In genomic region chr9:136860529-136860928, GRCh38 we compare ENCODE assay signal across 19 cellular contexts. TPM values are rescaled to one million over a fixed set of nuclear protein-coding genes. Genes with fewer than 3 reads are reported as not detected.
DNase-seq lines count a peak whose midpoint lies in the region; ATAC-seq and TF ChIP-seq lines count a peak whose summit lies in the region.
"Had no signal": no experiment of that assay in that cellular context is flagged by ENCODE, and none has a peak within 500 bp of the region (broad histone marks: within the 10 kb centered on the region; RNA-seq: fewer than 3 reads in every experiment).

No MANE protein-coding gene starts in this region.

- H3K27ac ChIP-seq in right atrium auricular region (no peak overlapping the region), right lobe of liver (peak overlapping the region in 1 of 3 donors; percentile 9)
- H3K27ac ChIP-seq: suprapubic skin had no signal

- peak overlapping the region; percentile 70 for H3K27ac Mint-ChIP-seq in activated T-helper 1 cell treated with anti-CD3 and anti-CD28 coated beads, Interleukin-12 subunit alpha, Interleukin-12 subunit beta, Interleukin-2, Interleukin-4 antibody, amounts not matched to agents 30 ng/mL and 10 ng/mL and 1 ng/mL, durations not matched to agents 14 hours and 24 hours and 36 hours
- H3K27ac Mint-ChIP-seq in stimulated activated naive B cell treated with anti-CD40 and anti-IgM and Interleukin-4, amounts not matched to agents 10 μg/mL and 1 μg/mL and 100 μg/mL, for 72 hours = peak overlapping the region; percentile 25
- H3K27ac Mint-ChIP-seq: activated CD4-positive, alpha-beta T cell treated with anti-CD3 and anti-CD28 coated beads for 36 hours; CD4-positive, alpha-beta T cell; memory B cell; natural killer cell had no signal

- peaks cover 16% of the 10 kb centered on the region for H3K36me3 Mint-ChIP-seq in activated T-helper 1 cell treated with anti-CD3 and anti-CD28 coated beads, Interleukin-12 subunit alpha, Interleukin-12 subunit beta, Interleukin-2, Interleukin-4 antibody, amounts not matched to agents 30 ng/mL and 10 ng/mL and 1 ng/mL, durations not matched to agents 14 hours and 24 hours and 36 hours (ENCODE audit: low read depth)
- peaks cover 5 to 14% of the 10 kb centered on the region in 2 donors for H3K36me3 Mint-ChIP-seq in stimulated activated naive B cell treated with anti-CD40 and anti-IgM and Interleukin-4, amounts not matched to agents 10 μg/mL and 1 μg/mL and 100 μg/mL, for 72 hours
- H3K36me3 Mint-ChIP-seq: natural killer cell had no signal

- TF ChIP-seq POLR2A in right lobe of liver (IDR thresholded peaks at IDR 0.05) = no peak
- TF ChIP-seq POLR2A in erythroblast (IDR thresholded peaks at IDR 0.05; ENCODE audit: low read length) = no peak

- no peaks in the 10 kb centered on the region for H3K9me3 Mint-ChIP-seq in activated T-helper 1 cell treated with anti-CD3 and anti-CD28 coated beads, Interleukin-12 subunit alpha, Interleukin-12 subunit beta, Interleukin-2, Interleukin-4 antibody, amounts not matched to agents 30 ng/mL and 10 ng/mL and 1 ng/mL, durations not matched to agents 14 hours and 24 hours and 36 hours
- H3K9me3 Mint-ChIP-seq in stimulated activated naive B cell treated with anti-CD40 and anti-IgM and Interleukin-4, amounts not matched to agents 10 μg/mL and 1 μg/mL and 100 μg/mL, for 72 hours = no peaks in the 10 kb centered on the region
- H3K9me3 Mint-ChIP-seq: CD4-positive, alpha-beta T cell; memory B cell; natural killer cell had no signal

- no peaks in the 10 kb centered on the region for H3K27me3 Mint-ChIP-seq in activated T-helper 1 cell treated with anti-CD3 and anti-CD28 coated beads, Interleukin-12 subunit alpha, Interleukin-12 subunit beta, Interleukin-2, Interleukin-4 antibody, amounts not matched to agents 30 ng/mL and 10 ng/mL and 1 ng/mL, durations not matched to agents 14 hours and 24 hours and 36 hours (ENCODE audit: insufficient read depth)
- H3K27me3 Mint-ChIP-seq in stimulated activated naive B cell treated with anti-CD40 and anti-IgM and Interleukin-4, amounts not matched to agents 10 μg/mL and 1 μg/mL and 100 μg/mL, for 72 hours = no peaks in the 10 kb centered on the region
- H3K27me3 Mint-ChIP-seq: activated CD4-positive, alpha-beta T cell treated with anti-CD3 and anti-CD28 coated beads for 36 hours; CD4-positive, alpha-beta T cell; memory B cell had no signal

- TF ChIP-seq CTCF in right atrium auricular region (IDR thresholded peaks at IDR 0.05) (no peak), right lobe of liver (IDR thresholded peaks at IDR 0.05) (no peak)

- H3K4me1 Mint-ChIP-seq in activated T-helper 1 cell treated with anti-CD3 and anti-CD28 coated beads, Interleukin-12 subunit alpha, Interleukin-12 subunit beta, Interleukin-2, Interleukin-4 antibody, amounts not matched to agents 30 ng/mL and 10 ng/mL and 1 ng/mL, durations not matched to agents 14 hours and 24 hours and 36 hours (ENCODE audit: low read depth) = peaks cover 10% of the 10 kb centered on the region
- H3K4me1 Mint-ChIP-seq in stimulated activated naive B cell treated with anti-CD40 and anti-IgM and Interleukin-4, amounts not matched to agents 10 μg/mL and 1 μg/mL and 100 μg/mL, for 72 hours = peaks cover 7 to 27% of the 10 kb centered on the region in 2 donors

- H3K36me3 ChIP-seq in right atrium auricular region = peaks cover 35% of the 10 kb centered on the region
- peaks cover 3 to 28% (median 15%) of the 10 kb centered on the region in 4 donors for H3K36me3 ChIP-seq in right lobe of liver

- peak; percentile 25 for DNase-seq in Right ventricle myocardium superior
- no peak for DNase-seq in right atrium auricular region (ENCODE audit: low spot score)
- no peak for DNase-seq in activated T-helper 1 cell treated with anti-CD3 and anti-CD28 coated beads, Interleukin-12 subunit alpha, Interleukin-12 subunit beta, Interleukin-2, Interleukin-4 antibody, amounts not matched to agents 30 ng/mL and 10 ng/mL and 1 ng/mL, durations not matched to agents 14 hours and 24 hours and 36 hours (ENCODE audit: low spot score)
- peak; percentile 15 to 51 (median 49) for DNase-seq in right lobe of liver
- no peak for DNase-seq in stimulated activated naive B cell treated with anti-CD40 and anti-IgM and Interleukin-4, amounts not matched to agents 10 μg/mL and 1 μg/mL and 100 μg/mL, for 72 hours
- no peak for DNase-seq in erythroblast (lab: John Stamatoyannopoulos, UW)
- no peak for DNase-seq in anterior cingulate cortex (lab: John Stamatoyannopoulos, UW)
- DNase-seq: activated CD4-positive, alpha-beta T cell treated with anti-CD3 and anti-CD28 coated beads for 36 hours; MM.1S; natural killer cell; NCI-H1694 treated with DMSO at 0.1 percent for 48 hours; NCI-H226; T1000 had no signal

- no peaks in the 10 kb centered on the region for H3K27me3 ChIP-seq in right atrium auricular region
- H3K27me3 ChIP-seq in right lobe of liver = no peaks in the 10 kb centered on the region
- H3K27me3 ChIP-seq: ascending aorta, suprapubic skin had no signal

- H3K4me3 Mint-ChIP-seq in activated T-helper 1 cell treated with anti-CD3 and anti-CD28 coated beads, Interleukin-12 subunit alpha, Interleukin-12 subunit beta, Interleukin-2, Interleukin-4 antibody, amounts not matched to agents 30 ng/mL and 10 ng/mL and 1 ng/mL, durations not matched to agents 14 hours and 24 hours and 36 hours = no peak overlapping the region
- H3K4me3 Mint-ChIP-seq in stimulated activated naive B cell treated with anti-CD40 and anti-IgM and Interleukin-4, amounts not matched to agents 10 μg/mL and 1 μg/mL and 100 μg/mL, for 72 hours = no peak overlapping the region
- H3K4me3 Mint-ChIP-seq: activated CD4-positive, alpha-beta T cell treated with anti-CD3 and anti-CD28 coated beads for 36 hours; CD4-positive, alpha-beta T cell; memory B cell; natural killer cell had no signal

- WGBS in right lobe of liver (ENCODE audit: insufficient coverage, low coverage, low lambda C conversion rate, missing lambda C conversion rate) = 60% methylated on average over 1 of the region's 9 CpGs

- ATAC-seq in Right ventricle myocardium superior (ENCODE audit: poor library complexity) (no peak), right lobe of liver (no peak), HG03439 (IDR thresholded peaks at IDR 0.05; ENCODE audit: unreplicated experiment) (no peak)
- ATAC-seq in stimulated activated naive B cell treated with anti-CD40 and anti-IgM and Interleukin-4, amounts not matched to agents 10 μg/mL and 1 μg/mL and 100 μg/mL, for 72 hours (replicated peaks) = no peak
- ATAC-seq: activated CD4-positive, alpha-beta T cell treated with anti-CD3 and anti-CD28 coated beads for 36 hours; natural killer cell had no signal

- intact Hi-C loops in Right ventricle myocardium superior (cut with DNase I) = no loop called here
- intact Hi-C loops in activated T-helper 1 cell treated with anti-CD3 and anti-CD28 coated beads, Interleukin-12 subunit alpha, Interleukin-12 subunit beta, Interleukin-2, Interleukin-4 antibody, amounts not matched to agents 30 ng/mL and 10 ng/mL and 1 ng/mL, durations not matched to agents 14 hours and 24 hours and 36 hours (cut with micrococcal nuclease) = no loop called here
- intact Hi-C loops in right lobe of liver (cut with DNase I) = no loop called here

- H3K4me1 ChIP-seq in right atrium auricular region = peaks cover 0 to 30% of the 10 kb centered on the region in 2 donors
- H3K4me1 ChIP-seq in right lobe of liver = peaks cover 0 to 45% (median 26%) of the 10 kb centered on the region in 4 donors

- H3K4me3 ChIP-seq in right atrium auricular region (no peak overlapping the region), right lobe of liver (no peak overlapping the region)
- H3K4me3 ChIP-seq: ascending aorta, prostate gland, suprapubic skin had no signal

- H3K9me3 ChIP-seq in right atrium auricular region (no peaks in the 10 kb centered on the region), right lobe of liver (no peaks in the 10 kb centered on the region)
- H3K9me3 ChIP-seq: ascending aorta, prostate gland, suprapubic skin had no signal

RNA-seq across cellular contexts. Expression of gene EDF1, which starts 5.6 kb away (rescaled TPM):
- total RNA-seq in Right ventricle myocardium superior = 325 TPM
- 100 to 1,000 TPM; 329 to 428 TPM for total RNA-seq in right atrium auricular region
- 410 and 418 TPM in 2 replicates for total RNA-seq in activated T-helper 1 cell treated with anti-CD3 and anti-CD28 coated beads, Interleukin-12 subunit alpha, Interleukin-12 subunit beta, Interleukin-2, Interleukin-4 antibody, amounts not matched to agents 30 ng/mL and 10 ng/mL and 1 ng/mL, durations not matched to agents 14 hours and 24 hours and 36 hours
- total RNA-seq in right lobe of liver = 100 to 1,000 TPM; 216 to 486 (median 227) TPM

RNA-seq across cellular contexts. Expression of gene MAMDC4, which starts 8.4 kb away (rescaled TPM):
- 13.2 TPM for total RNA-seq in Right ventricle myocardium superior
- 1 to 10 TPM; 1.7 to 2.0 TPM for total RNA-seq in right atrium auricular region
- 18.2 and 23.6 TPM in 2 replicates for total RNA-seq in activated T-helper 1 cell treated with anti-CD3 and anti-CD28 coated beads, Interleukin-12 subunit alpha, Interleukin-12 subunit beta, Interleukin-2, Interleukin-4 antibody, amounts not matched to agents 30 ng/mL and 10 ng/mL and 1 ng/mL, durations not matched to agents 14 hours and 24 hours and 36 hours
- total RNA-seq in right lobe of liver = 10 to 100 TPM in 4 of 6 experiments, 1 to 10 TPM in 2; 5.7 to 27.9 (median 22.5) TPM

RNA-seq across cellular contexts. Expression of gene PHPT1, which starts 11.3 kb away (rescaled TPM):
- total RNA-seq in Right ventricle myocardium superior (345 TPM), right atrium auricular region (100 to 1,000 TPM; 140 to 154 TPM), right lobe of liver (10 to 100 TPM; 30.5 to 66.6 (median 49.3) TPM)
- 134 and 139 TPM in 2 replicates for total RNA-seq in activated T-helper 1 cell treated with anti-CD3 and anti-CD28 coated beads, Interleukin-12 subunit alpha, Interleukin-12 subunit beta, Interleukin-2, Interleukin-4 antibody, amounts not matched to agents 30 ng/mL and 10 ng/mL and 1 ng/mL, durations not matched to agents 14 hours and 24 hours and 36 hours

RNA-seq across cellular contexts. Expression of gene AJM1, which starts 18.3 kb away (rescaled TPM):
- total RNA-seq in Right ventricle myocardium superior = 7.3 TPM
- total RNA-seq in right atrium auricular region = 1 to 10 TPM; 2.7 to 3.0 TPM
- 5.1 and 5.8 TPM in 2 replicates for total RNA-seq in activated T-helper 1 cell treated with anti-CD3 and anti-CD28 coated beads, Interleukin-12 subunit alpha, Interleukin-12 subunit beta, Interleukin-2, Interleukin-4 antibody, amounts not matched to agents 30 ng/mL and 10 ng/mL and 1 ng/mL, durations not matched to agents 14 hours and 24 hours and 36 hours
- total RNA-seq in right lobe of liver = 1 to 10 TPM; 1.7 to 2.8 (median 2.6) TPM

RNA-seq across cellular contexts. Expression of gene TRAF2, which starts 25.8 kb away (rescaled TPM):
- 9.1 TPM for total RNA-seq in Right ventricle myocardium superior
- total RNA-seq in right atrium auricular region = 1 to 10 TPM; 1.9 to 4.1 TPM
- 67.4 and 76.3 TPM in 2 replicates for total RNA-seq in activated T-helper 1 cell treated with anti-CD3 and anti-CD28 coated beads, Interleukin-12 subunit alpha, Interleukin-12 subunit beta, Interleukin-2, Interleukin-4 antibody, amounts not matched to agents 30 ng/mL and 10 ng/mL and 1 ng/mL, durations not matched to agents 14 hours and 24 hours and 36 hours
- 1 to 10 TPM; 5.8 to 8.8 (median 7.1) TPM for total RNA-seq in right lobe of liver

Comparison
In these comparisons a context has a peak if more than half of its experiments do, and no peak if none do; other contexts are left out.
1. DNase-seq: peak in Right ventricle myocardium superior (single experiment) and right lobe of liver (3 of 3); none in right atrium auricular region (single experiment), activated T-helper 1 cell treated with anti-CD3 and anti-CD28 coated beads, Interleukin-12 subunit alpha, Interleukin-12 subunit beta, Interleukin-2, Interleukin-4 antibody, amounts not matched to agents 30 ng/mL and 10 ng/mL and 1 ng/mL, durations not matched to agents 14 hours and 24 hours and 36 hours (single experiment), stimulated activated naive B cell treated with anti-CD40 and anti-IgM and Interleukin-4, amounts not matched to agents 10 μg/mL and 1 μg/mL and 100 μg/mL, for 72 hours (single experiment), erythroblast (0 of 2) and anterior cingulate cortex (0 of 58).